8 cellular contexts compared by ENCODE assay signal in the genomic region with DNA sequence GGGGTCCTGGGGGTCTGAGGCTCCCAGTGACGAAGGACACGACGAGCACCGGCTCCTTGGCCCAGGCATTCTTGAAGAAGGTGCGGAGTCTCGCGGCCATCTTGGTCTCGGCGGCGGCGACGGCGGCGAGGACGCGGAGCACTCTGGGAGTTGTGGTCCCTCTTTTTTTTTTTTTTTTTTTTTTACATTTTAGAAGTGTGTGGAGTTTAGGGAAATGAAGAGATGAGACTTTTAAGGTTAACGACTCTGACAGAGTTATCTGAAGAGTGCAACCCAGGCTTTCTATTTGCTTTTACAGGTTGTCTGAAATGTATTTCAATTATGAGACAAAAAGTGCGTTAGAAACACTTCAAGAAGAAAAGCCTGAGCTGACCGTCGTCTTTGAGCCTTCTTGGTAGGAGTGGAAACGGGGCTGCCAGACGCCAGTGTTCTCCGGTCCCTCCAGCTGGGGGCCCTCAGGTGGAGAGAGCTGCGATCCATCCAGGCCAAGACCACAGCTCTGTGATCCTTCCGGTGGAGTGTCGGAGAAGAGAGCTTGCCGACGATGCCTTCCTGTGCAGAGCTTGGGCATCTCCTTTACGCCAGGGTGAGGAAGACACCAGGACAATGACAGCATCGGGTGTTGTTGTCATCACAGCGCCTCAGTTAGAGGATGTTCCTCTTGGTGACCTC. TPM values are rescaled to one million over a fixed set of nuclear protein-coding genes. Genes with fewer than 3 reads are reported as not detected.
DNase-seq lines count a peak whose midpoint lies in the region; ATAC-seq, FAIRE-seq and TF ChIP-seq lines count a peak whose summit lies in the region.

No MANE protein-coding gene starts in this region.

- H3K9me3 Mint-ChIP-seq in H9 (peaks cover 0 to 3% of the 10 kb centered on the region in 2 experiments; a peak in 1 of 5 replicates), T-cell (no peaks in the 10 kb centered on the region), endothelial cell (ENCODE audit: unreplicated experiment) (no peaks in the 10 kb centered on the region)

- H3K79me2 ChIP-seq in H9 (ENCODE audit: insufficient read depth, low read length) = no peaks in the 10 kb centered on the region

- H2BK20ac ChIP-seq in H9 (ENCODE audit: low read depth, low read length, poor library complexity, severe bottlenecking) = no peak overlapping the region

- no peaks in the 10 kb centered on the region for H4K20me1 ChIP-seq in H9 (ENCODE audit: control insufficient read depth, insufficient read depth, insufficient read length)

- H3K4me3 Mint-ChIP-seq in H9 = peak overlapping the region; percentile 53 to 68
- peak overlapping the region in 2 of 3 donors; percentile 43 to 63 for H3K4me3 Mint-ChIP-seq in T-cell
- H3K4me3 Mint-ChIP-seq in endothelial cell (ENCODE audit: unreplicated experiment) = peak overlapping the region; percentile 82

- H3K27ac Mint-ChIP-seq in H9 = peak overlapping the region in 1 of 3 experiments; percentile 74; a peak in 2 of 7 replicates
- H3K27ac Mint-ChIP-seq in T-cell = no peak overlapping the region
- peak overlapping the region; percentile 93 for H3K27ac Mint-ChIP-seq in endothelial cell (ENCODE audit: unreplicated experiment)

- no peak for DNase-seq in AG09309 (ENCODE audit: low read depth)
- DNase-seq in H9 = peak; percentile 86
- peak in 19 of 34 experiments; percentile 4 to 43 (median 15) for DNase-seq in T-cell
- peak; percentile 69 for DNase-seq in endothelial cell (ENCODE audit: low spot score)
- DNase-seq in lung (ENCODE audit: low spot score) = peak; percentile 59
- peak; percentile 4 to 8 for DNase-seq in stimulated activated CD8-positive, alpha-beta memory T cell treated with anti-CD3 and anti-CD28 coated beads, Interleukin-2, amount 100 ng/mL, for 48 hours (ENCODE audit: low read depth in 2 of 2)
- DNase-seq in GM12891 (ENCODE audit: insufficient read length, low spot score) = no peak
- DNase-seq in effector memory CD4-positive, alpha-beta T cell = no peak

- H3K18ac ChIP-seq in H9 (ENCODE audit: insufficient read length, low read depth, low read length) = peak overlapping the region; percentile 41

- peak overlapping the region; percentile 50 for H3K4me3 ChIP-seq in AG09309 (ENCODE audit: control insufficient read depth, low read depth, low read length)
- H3K4me3 ChIP-seq in lung = peak overlapping the region; percentile 35
- H3K4me3 ChIP-seq in effector memory CD4-positive, alpha-beta T cell (ENCODE audit: insufficient read depth, low read depth, low read length, poor library complexity, severe bottlenecking) = no peak overlapping the region

- H3K4me2 ChIP-seq in H9 (ENCODE audit: insufficient read depth, insufficient read length, low read length) = peak overlapping the region; percentile 58

- H3K4me1 Mint-ChIP-seq in H9 = peaks cover 7 to 12% of the 10 kb centered on the region in 2 experiments
- peaks cover 0 to 10% (median 9%) of the 10 kb centered on the region in 3 donors for H3K4me1 Mint-ChIP-seq in T-cell
- H3K4me1 Mint-ChIP-seq in endothelial cell (ENCODE audit: unreplicated experiment) = peaks cover 16% of the 10 kb centered on the region

- ATAC-seq in T-cell (replicated peaks in 1 of 4) = peak in 3 of 4 experiments; percentile 43 to 65 (median 55)
- ATAC-seq in lung (ENCODE audit: insufficient read depth, low FRiP score) = peak; percentile 71

- no peak overlapping the region for H2AK5ac ChIP-seq in H9 (ENCODE audit: insufficient read length, low read length)

- no peak overlapping the region for H3K23ac ChIP-seq in H9 (ENCODE audit: insufficient read length, low read depth, low read length)

- H3K36me3 Mint-ChIP-seq in H9 (ENCODE audit: insufficient read depth in 1 of 3, low read depth in 3 of 3) (no peaks in the 10 kb centered on the region; a peak in 1 of 7 replicates), T-cell (peaks cover 55% of the 10 kb centered on the region), endothelial cell (ENCODE audit: low read depth, unreplicated experiment) (no peaks in the 10 kb centered on the region)

- H4K91ac ChIP-seq in H9 (ENCODE audit: insufficient read length, low read depth, low read length) = no peak overlapping the region

- H3K56ac ChIP-seq in H9 (ENCODE audit: insufficient read length, low read depth, low read length) = no peak overlapping the region

- H2BK5ac ChIP-seq in H9 (ENCODE audit: insufficient read length, low read length) = no peak overlapping the region

- TF ChIP-seq CTCF in AG09309 (IDR thresholded peaks at IDR 0.05; ENCODE audit: control insufficient read depth, insufficient read depth, low read depth, low read length, missing control alignments) (no peak), H9 (conservative IDR thresholded peaks at IDR 0.05) (peak; percentile 35; the same call in 2 of the 3 replicates), endothelial cell (IDR thresholded peaks at IDR 0.05; ENCODE audit: unreplicated experiment) (no peak), lung (IDR thresholded peaks at IDR 0.05; ENCODE audit: control extremely low read depth, extremely low read depth) (no peak)

- peaks cover 11% of the 10 kb centered on the region for H3K27me3 Mint-ChIP-seq in H9 (ENCODE audit: low read depth)
- no peaks in the 10 kb centered on the region for H3K27me3 Mint-ChIP-seq in T-cell
- H3K27me3 Mint-ChIP-seq in endothelial cell (ENCODE audit: unreplicated experiment) = peaks cover 1% of the 10 kb centered on the region

- H3K9me3 ChIP-seq in H9 (ENCODE audit: control insufficient read depth, low read depth, low read length) = no peaks in the 10 kb centered on the region
- H3K9me3 ChIP-seq in lung (ENCODE audit: control insufficient read depth in 2 of 2, insufficient read depth in 1 of 2, low read length in 1 of 2) = peaks cover 0 to 9% of the 10 kb centered on the region in 2 donors
- no peaks in the 10 kb centered on the region for H3K9me3 ChIP-seq in effector memory CD4-positive, alpha-beta T cell (ENCODE audit: control insufficient read depth, low read length)

- H2AFZ ChIP-seq in H9 (ENCODE audit: low read length) = peak overlapping the region; percentile 80

- H3K79me1 ChIP-seq in H9 (ENCODE audit: insufficient read depth, low read depth, low read length, poor library complexity, severe bottlenecking) = no peaks in the 10 kb centered on the region

- no peak overlapping the region for H3K27ac ChIP-seq in H9 (ENCODE audit: insufficient read length, low read depth, low read length)
- H3K27ac ChIP-seq in lung (ENCODE audit: low read depth in 1 of 2, low read length in 1 of 2) = no peak overlapping the region
- H3K27ac ChIP-seq in effector memory CD4-positive, alpha-beta T cell (ENCODE audit: insufficient read depth, low read length, poor library complexity, severe bottlenecking) = no peak overlapping the region

- H3K27me3 ChIP-seq in H9 (ENCODE audit: insufficient read depth, low read length) (no peaks in the 10 kb centered on the region), lung (ENCODE audit: control insufficient read depth, insufficient read depth) (no peaks in the 10 kb centered on the region)
- no peaks in the 10 kb centered on the region for H3K27me3 ChIP-seq in effector memory CD4-positive, alpha-beta T cell (replicated peaks; ENCODE audit: control insufficient read depth, insufficient read depth, low read length, poor library complexity, severe bottlenecking)

- no peak overlapping the region for H2BK15ac ChIP-seq in H9 (ENCODE audit: low read depth, low read length)

- H2BK12ac ChIP-seq in H9 (ENCODE audit: insufficient read length, low read depth, low read length) = no peak overlapping the region

- no peaks in the 10 kb centered on the region for H3K4me1 ChIP-seq in H9 (ENCODE audit: insufficient read depth, low read length)
- H3K4me1 ChIP-seq in lung (ENCODE audit: control insufficient read depth in 2 of 2, insufficient read depth in 2 of 2, low read length in 2 of 2) = peaks cover 0 to 2% of the 10 kb centered on the region in 2 donors
- H3K4me1 ChIP-seq in effector memory CD4-positive, alpha-beta T cell (ENCODE audit: control insufficient read depth, insufficient read depth, low read length, poor library complexity, severe bottlenecking) = no peaks in the 10 kb centered on the region

- POLR2A ChIA-PET in T-cell (lab: Charles Lee) = interaction anchor here in 1 of 2 donors (0.6 kb wide), 1 partner anchor 57 kb away, joined by 6 read pairs; no protein-coding TSS in a partner anchor

- H3K14ac ChIP-seq in H9 (ENCODE audit: insufficient read depth, low read length) = peak overlapping the region; percentile 77; the same call in 1 of the 2 replicates

- TF ChIP-seq POLR2A in GM12891 (IDR thresholded peaks at IDR 0.05; ENCODE audit: low read depth, low read length) = no peak

- H3K9ac ChIP-seq in H9 (ENCODE audit: extremely low read depth, insufficient read length, low read length) = peak overlapping the region; percentile 35

- H3K4ac ChIP-seq in H9 (ENCODE audit: low read depth, low read length) = no peak overlapping the region

- H3T11ph ChIP-seq in H9 (ENCODE audit: low read length) = no peak overlapping the region

- H4K5ac ChIP-seq in H9 (ENCODE audit: insufficient read length, low read depth, low read length) = no peak overlapping the region

- CTCF ChIA-PET in T-cell (lab: Charles Lee) = interaction anchor here (0.5 to 2.8 kb wide), 4 partner anchors 57 to 343 kb away, joined by 3 to 18 read pairs (median 4); no protein-coding TSS in a partner anchor

- WGBS in H9 (ENCODE audit: extremely low coverage, insufficient read length, low lambda C conversion rate) = no CpG with 5 or more reads among the region's 31 CpGs
- WGBS in lung, 2 donors = 28 to 36% methylated on average over 31 of the region's 31 CpGs

- H3K36me3 ChIP-seq in lung (ENCODE audit: control insufficient read depth in 2 of 2, insufficient read depth in 2 of 2, low read length in 2 of 2) = peaks cover 0 to 2% of the 10 kb centered on the region in 2 donors
- H3K36me3 ChIP-seq in effector memory CD4-positive, alpha-beta T cell (ENCODE audit: control insufficient read depth, insufficient read depth, low read length) = peaks cover 33% of the 10 kb centered on the region

- no peak overlapping the region for H4K8ac ChIP-seq in H9 (replicated peaks; ENCODE audit: insufficient read length, low read depth, low read length)

- FAIRE-seq in GM12891 (lab: Jason Lieb, UNC) = no peak

- H3K23me2 ChIP-seq in H9 (ENCODE audit: insufficient read length, low read depth, low read length, poor library complexity, severe bottlenecking) = peaks cover 3% of the 10 kb centered on the region

- H2BK120ac ChIP-seq in H9 (ENCODE audit: low read depth, low read length, poor library complexity, severe bottlenecking) = no peak overlapping the region

TF ChIP-seq in GM12891, 5 proteins besides CTCF, POLR2A, EP300 and RAD21 (continues in another document):
- TF ChIP-seq POLR2AphosphoS5 (IDR thresholded peaks at IDR 0.05; ENCODE audit: low read depth, low read length) (no peak), TAF1 (IDR thresholded peaks at IDR 0.05; ENCODE audit: low read depth, low read length) (no peak)

RNA-seq across cellular contexts. Expression of a gene that starts 9.7 kb away (rescaled TPM):
- total RNA-seq in H9 (2021) (not detected in 2 replicates), T-cell (not detected), endothelial cell (ENCODE audit: unreplicated experiment) (not detected), lung (not detected)
- polyA plus RNA-seq in lung = under 1 TPM in 1 of 2 donors, not detected in 1; 0.07 TPM
- polyA plus RNA-seq in GM12891 (2012; ENCODE audit: low read depth, missing spikeins) = not detected

RNA-seq across cellular contexts. Expression of a gene that starts 32.3 kb away (rescaled TPM):
- not detected in 2 replicates for total RNA-seq in H9 (2021)
- total RNA-seq in T-cell = 1 to 10 TPM; 2.9 to 8.5 (median 5.1) TPM
- 0.44 TPM for total RNA-seq in endothelial cell (ENCODE audit: unreplicated experiment)
- total RNA-seq in lung = 1 to 10 TPM; 4.6 to 6.7 TPM
- polyA plus RNA-seq in lung = 10 to 100 TPM in 1 of 2 donors, 1 to 10 TPM in 1; 1.3 to 27.9 TPM
- polyA plus RNA-seq in GM12891 (2012; ENCODE audit: low read depth, missing spikeins) = 0.14 TPM

Comparison
In these comparisons a context has a peak if more than half of its experiments do, and no peak if none do; other contexts are left out.
1. DNase-seq: peak in H9 (single experiment), T-cell (19 of 34), endothelial cell (single experiment), lung (single experiment) and stimulated activated CD8-positive, alpha-beta memory T cell treated with anti-CD3 and anti-CD28 coated beads, Interleukin-2, amount 100 ng/mL, for 48 hours (2 of 2); none in AG09309 (single experiment), GM12891 (single experiment) and effector memory CD4-positive, alpha-beta T cell (0 of 3).
2. Peak in every context shown above with its lines, with median percentiles within 50 percentile points of each other: H3K4me3 Mint-ChIP-seq.